ENCODE assay signal across 10 cellular contexts in the genomic region with DNA sequence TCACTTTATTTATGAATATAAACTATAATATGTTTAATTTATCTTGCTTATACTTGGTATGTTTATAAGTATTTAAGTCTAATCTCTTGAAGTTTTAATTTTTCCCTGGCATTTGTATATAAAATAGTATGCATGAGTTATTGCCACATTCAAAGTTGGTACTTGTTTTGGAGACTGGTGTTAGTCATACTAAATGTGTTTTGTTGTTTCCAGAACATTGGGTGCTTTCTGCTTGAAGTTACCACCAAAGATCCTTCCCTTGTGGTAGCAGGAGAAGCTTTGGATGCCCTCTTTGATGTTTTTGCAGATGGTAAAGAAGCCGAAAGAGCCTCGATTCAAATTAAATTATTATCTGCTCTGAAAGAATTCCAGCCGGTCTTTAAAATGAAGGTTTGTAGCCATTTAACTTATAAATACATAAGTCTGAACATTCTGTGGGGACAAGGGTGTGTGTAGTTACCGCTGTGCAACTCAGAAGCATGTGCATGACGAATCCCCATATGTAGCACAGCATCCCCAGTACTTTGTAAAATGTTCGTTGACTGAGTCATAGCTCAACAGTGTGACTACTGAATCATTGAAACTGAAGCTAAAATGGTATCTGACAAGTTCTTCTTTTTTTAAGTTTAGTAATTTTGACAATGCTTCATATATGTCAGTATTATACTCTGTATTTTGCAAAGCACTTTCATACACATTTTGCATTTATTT. TPM values are rescaled to one million over a fixed set of nuclear protein-coding genes. Genes with fewer than 3 reads are reported as not detected.
DNase-seq lines count a peak whose midpoint lies in the region; ATAC-seq and TF ChIP-seq lines count a peak whose summit lies in the region.
"Had no signal": no experiment of that assay in that cellular context is flagged by ENCODE, and none has a peak within 500 bp of the region (broad histone marks: within the 10 kb centered on the region; RNA-seq: fewer than 3 reads in every experiment).

No MANE protein-coding gene starts in this region.

- POLR2A ChIA-PET in activated CD4-positive, alpha-beta memory T cell treated with anti-CD3 and anti-CD28 coated beads, Interleukin-2, amount 10 ng/mL, durations not matched to agents 7 days and 5 days (lab: Charles Lee) = no interaction called here

- H3K9me3 Mint-ChIP-seq in activated CD4-positive, alpha-beta T cell treated with anti-CD3 and anti-CD28 coated beads, Interleukin-2, amount 10 ng/mL, durations not matched to agents 24 days and 14 days = no peaks in the 10 kb centered on the region
- H3K9me3 Mint-ChIP-seq in activated CD4-positive, alpha-beta memory T cell treated with anti-CD3 and anti-CD28 coated beads, Interleukin-2, amount 10 ng/mL, durations not matched to agents 7 days and 5 days = no peaks in the 10 kb centered on the region
- H3K9me3 Mint-ChIP-seq: activated naive CD4-positive, alpha-beta T cell treated with anti-CD3 and anti-CD28 coated beads, Interleukin-2, amount 50 U/mL, for 24 hours had no signal

- no peak for TF ChIP-seq CTCF in retinal pigment epithelial cell (conservative IDR thresholded peaks at IDR 0.05; ENCODE audit: low read depth, low read length)

- ATAC-seq in HG02870 (IDR thresholded peaks at IDR 0.05; ENCODE audit: unreplicated experiment) = peak; percentile 91

- H3K4me3 ChIP-seq in retinal pigment epithelial cell (ENCODE audit: low read length) = no peak overlapping the region

- intact Hi-C loops in activated CD4-positive, alpha-beta T cell treated with anti-CD3 and anti-CD28 coated beads, Interleukin-2, amount 10 ng/mL, durations not matched to agents 24 days and 14 days (cut with micrococcal nuclease) = loop anchor here (5.0 kb wide), 1 partner anchor 50 kb away; a partner anchor contains a TSS

- peaks cover 9% of the 10 kb centered on the region for H3K4me1 Mint-ChIP-seq in activated CD4-positive, alpha-beta T cell treated with anti-CD3 and anti-CD28 coated beads, Interleukin-2, amount 10 ng/mL, durations not matched to agents 24 days and 14 days
- peaks cover 12% of the 10 kb centered on the region for H3K4me1 Mint-ChIP-seq in activated CD4-positive, alpha-beta memory T cell treated with anti-CD3 and anti-CD28 coated beads, Interleukin-2, amount 10 ng/mL, durations not matched to agents 7 days and 5 days
- H3K4me1 Mint-ChIP-seq: activated naive CD4-positive, alpha-beta T cell treated with anti-CD3 and anti-CD28 coated beads, Interleukin-2, amount 50 U/mL, for 24 hours had no signal

- H3K4me3 Mint-ChIP-seq in activated CD4-positive, alpha-beta T cell treated with anti-CD3 and anti-CD28 coated beads, Interleukin-2, amount 10 ng/mL, durations not matched to agents 24 days and 14 days = no peak overlapping the region
- H3K4me3 Mint-ChIP-seq in activated CD4-positive, alpha-beta memory T cell treated with anti-CD3 and anti-CD28 coated beads, Interleukin-2, amount 10 ng/mL, durations not matched to agents 7 days and 5 days = no peak overlapping the region
- H3K4me3 Mint-ChIP-seq: activated naive CD4-positive, alpha-beta T cell treated with anti-CD3 and anti-CD28 coated beads, Interleukin-2, amount 50 U/mL, for 24 hours had no signal

- DNase-seq in activated CD4-positive, alpha-beta T cell treated with anti-CD3 and anti-CD28 coated beads, Interleukin-2, amount 10 ng/mL, durations not matched to agents 24 days and 14 days = no peak
- DNase-seq in activated CD4-positive, alpha-beta T cell treated with anti-CD3 and anti-CD28 coated beads for 4 hours = no peak
- DNase-seq in activated CD4-positive, alpha-beta memory T cell treated with anti-CD3 and anti-CD28 coated beads, Interleukin-2, amount 10 ng/mL, durations not matched to agents 7 days and 5 days = no peak
- DNase-seq in retinal pigment epithelial cell (ENCODE audit: low read depth) (peak; percentile 14), NCI-H526 treated with DMSO at 0.1 percent for 48 hours (lab: John Stamatoyannopoulos, UW) (no peak), NCI-H2107 (lab: John Stamatoyannopoulos, UW) (no peak), NCI-H2196 (lab: John Stamatoyannopoulos, UW; ENCODE audit: unreplicated experiment) (no peak)
- DNase-seq: BE2C had no signal

- peak overlapping the region; percentile 76 for H3K27ac Mint-ChIP-seq in activated CD4-positive, alpha-beta T cell treated with anti-CD3 and anti-CD28 coated beads, Interleukin-2, amount 10 ng/mL, durations not matched to agents 24 days and 14 days
- H3K27ac Mint-ChIP-seq in activated CD4-positive, alpha-beta memory T cell treated with anti-CD3 and anti-CD28 coated beads, Interleukin-2, amount 10 ng/mL, durations not matched to agents 7 days and 5 days = peak overlapping the region; percentile 37
- H3K27ac Mint-ChIP-seq: activated naive CD4-positive, alpha-beta T cell treated with anti-CD3 and anti-CD28 coated beads, Interleukin-2, amount 50 U/mL, for 24 hours had no signal

- CTCF ChIA-PET in activated CD4-positive, alpha-beta memory T cell treated with anti-CD3 and anti-CD28 coated beads, Interleukin-2, amount 10 ng/mL, durations not matched to agents 7 days and 5 days (lab: Charles Lee) = interaction anchor here (1.5 kb wide), 1 partner anchor 108 kb away, joined by 5 read pairs; no protein-coding TSS in a partner anchor

- H3K27me3 Mint-ChIP-seq in activated CD4-positive, alpha-beta T cell treated with anti-CD3 and anti-CD28 coated beads, Interleukin-2, amount 10 ng/mL, durations not matched to agents 24 days and 14 days = no peaks in the 10 kb centered on the region
- no peaks in the 10 kb centered on the region for H3K27me3 Mint-ChIP-seq in activated CD4-positive, alpha-beta memory T cell treated with anti-CD3 and anti-CD28 coated beads, Interleukin-2, amount 10 ng/mL, durations not matched to agents 7 days and 5 days
- H3K27me3 Mint-ChIP-seq: activated naive CD4-positive, alpha-beta T cell treated with anti-CD3 and anti-CD28 coated beads, Interleukin-2, amount 50 U/mL, for 24 hours had no signal

- H3K36me3 Mint-ChIP-seq in activated CD4-positive, alpha-beta T cell treated with anti-CD3 and anti-CD28 coated beads, Interleukin-2, amount 10 ng/mL, durations not matched to agents 24 days and 14 days (ENCODE audit: low read depth) = peaks cover 39% of the 10 kb centered on the region
- H3K36me3 Mint-ChIP-seq in activated CD4-positive, alpha-beta memory T cell treated with anti-CD3 and anti-CD28 coated beads, Interleukin-2, amount 10 ng/mL, durations not matched to agents 7 days and 5 days (ENCODE audit: low read depth) = peaks cover 36% of the 10 kb centered on the region

RNA-seq across cellular contexts. Expression of a gene that starts 36.4 kb away (rescaled TPM):
- total RNA-seq in activated CD4-positive, alpha-beta T cell treated with anti-CD3 and anti-CD28 coated beads, Interleukin-2, amount 10 ng/mL, durations not matched to agents 24 days and 14 days = 28.5 and 29.2 TPM in 2 replicates
- 10 to 100 TPM; 20.7 to 21.3 TPM for total RNA-seq in activated CD4-positive, alpha-beta memory T cell treated with anti-CD3 and anti-CD28 coated beads, Interleukin-2, amount 10 ng/mL, durations not matched to agents 7 days and 5 days

RNA-seq across cellular contexts. Expression of a gene that starts 50.9 kb away (rescaled TPM):
- total RNA-seq in activated CD4-positive, alpha-beta T cell treated with anti-CD3 and anti-CD28 coated beads, Interleukin-2, amount 10 ng/mL, durations not matched to agents 24 days and 14 days = 16.6 and 18.5 TPM in 2 replicates
- 10 to 100 TPM; 17.5 to 18.0 TPM for total RNA-seq in activated CD4-positive, alpha-beta memory T cell treated with anti-CD3 and anti-CD28 coated beads, Interleukin-2, amount 10 ng/mL, durations not matched to agents 7 days and 5 days
